34 cellular contexts compared by ENCODE assay signal in the genomic region with DNA sequence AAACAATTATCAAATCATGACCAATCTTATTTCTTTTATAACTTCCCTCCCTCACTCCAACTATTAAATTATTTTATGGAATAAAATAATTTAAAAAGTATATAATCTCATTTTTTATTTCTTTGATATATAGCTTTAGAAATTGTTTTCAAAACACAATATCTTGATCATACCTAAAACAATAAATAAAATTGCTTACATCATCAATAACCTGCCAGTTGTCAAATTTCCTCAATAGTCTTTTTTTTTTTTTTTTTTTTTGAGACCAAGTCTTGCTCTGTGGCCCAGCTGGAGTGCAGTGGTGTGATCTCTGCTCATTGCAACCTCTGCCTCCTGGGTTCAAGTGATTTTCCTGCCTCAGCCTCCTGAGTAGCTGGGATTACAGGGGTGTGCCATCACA.
"Had no signal": no experiment of that assay in that cellular context is flagged by ENCODE, and none has a peak within 500 bp of the region (broad histone marks: within the 10 kb centered on the region; RNA-seq: fewer than 3 reads in every experiment).

No MANE protein-coding gene starts in this region.

- ATAC-seq: activated CD4-positive, CD25-positive, alpha-beta regulatory T cell treated with anti-CD3 and anti-CD28 coated beads, Interleukin-2, amount 50 U/mL, for 24 hours; activated CD8-positive, alpha-beta T cell treated with anti-CD3 and anti-CD28 coated beads for 36 hours; activated T-cell treated with anti-CD3 and anti-CD28 coated beads, Interleukin-2, amount 50 U/mL, for 4 hours; activated T-helper 17 cell treated with anti-CD3 and anti-CD28 coated beads, Interleukin-2, amount 50 U/mL, for 72 hours; esophagus mucosa; gastrocnemius medialis; heart left ventricle; T-helper 17 cell had no signal

- H3K4me3 ChIP-seq: coronary artery, dorsolateral prefrontal cortex, gastrocnemius medialis, heart left ventricle had no signal

- H3K9me3 ChIP-seq: gastrocnemius medialis, heart left ventricle had no signal

- H3K27me3 ChIP-seq: brain microvascular endothelial cell, gastrocnemius medialis, heart left ventricle had no signal

- H3K4me1 Mint-ChIP-seq: activated T-helper 17 cell treated with anti-CD3 and anti-CD28 coated beads, Interleukin-2, amount 50 U/mL, for 72 hours; central memory CD8-positive, alpha-beta T cell had no signal

- H3K27ac Mint-ChIP-seq: activated B cell treated with CpG ODN at 0.5 μM for 24 hours; activated CD8-positive, alpha-beta T cell treated with anti-CD3 and anti-CD28 coated beads for 36 hours; activated naive CD8-positive, alpha-beta T cell; activated T-helper 17 cell treated with anti-CD3 and anti-CD28 coated beads, Interleukin-2, amount 50 U/mL, for 72 hours; dendritic cell treated with granulocyte-macrophage colony-stimulating factor and Interleukin-4, amounts not matched to agents 40 ng/mL and 50 ng/mL, for 4 days; endodermal cell; T-helper 2 cell treated with Interferon-gamma antibody and Interleukin-4, amounts not matched to agents 5 μg/mL and 100 μg/mL, for 36 hours had no signal

- H3K36me3 ChIP-seq: brain microvascular endothelial cell, gastrocnemius medialis, heart left ventricle, WERI-Rb-1 had no signal

- H3K4me3 Mint-ChIP-seq: activated B cell treated with CpG ODN at 0.5 μM for 24 hours; activated CD8-positive, alpha-beta T cell treated with anti-CD3 and anti-CD28 coated beads for 36 hours; activated naive CD8-positive, alpha-beta T cell; activated T-cell treated with anti-CD3 and anti-CD28 coated beads, Interleukin-2, amount 50 U/mL, for 4 hours; activated T-helper 17 cell treated with anti-CD3 and anti-CD28 coated beads, Interleukin-2, amount 50 U/mL, for 72 hours; central memory CD8-positive, alpha-beta T cell; dendritic cell treated with granulocyte-macrophage colony-stimulating factor and Interleukin-4, amounts not matched to agents 40 ng/mL and 50 ng/mL, for 4 days; endodermal cell; T-helper 17 cell; T-helper 2 cell treated with Interferon-gamma antibody and Interleukin-4, amounts not matched to agents 5 μg/mL and 100 μg/mL, for 36 hours had no signal

- DNase-seq: activated B cell treated with CpG ODN at 0.5 μM for 24 hours; activated CD4-positive, alpha-beta T cell treated with anti-CD3 and anti-CD28 coated beads for 48 hours; activated CD4-positive, alpha-beta T cell treated with anti-CD3 and anti-CD28 coated beads, Interleukin-2, amount 50 U/mL, for 1 hour; activated CD4-positive, alpha-beta T cell treated with anti-CD3 and anti-CD28 coated beads, Interleukin-2, amount 50 U/mL, for 48 hours; activated CD8-positive, alpha-beta memory T cell treated with anti-CD3 and anti-CD28 coated beads for 24 hours; activated CD8-positive, alpha-beta T cell treated with anti-CD3 and anti-CD28 coated beads for 36 hours; activated effector memory CD4-positive, alpha-beta T cell treated with Interleukin-2 at 50 U/mL for 16 hours; activated gamma-delta T cell treated with Interleukin-2 at 50 U/mL for 16 hours; activated naive CD4-positive, alpha-beta T cell treated with anti-CD3 and anti-CD28 coated beads, Interleukin-2, amount 50 U/mL, for 16 hours; activated naive CD4-positive, alpha-beta T cell treated with Interleukin-2 at 50 U/mL for 16 hours; activated T-cell treated with anti-CD3 and anti-CD28 coated beads, Interleukin-2, amount 50 U/mL, for 4 hours; amniotic stem cell; anterior cingulate cortex; brain microvascular endothelial cell; dorsolateral prefrontal cortex; effector memory CD4-positive, alpha-beta T cell; endodermal cell; foreskin fibroblast; gastrocnemius medialis; glutamatergic neuron; heart left ventricle; T-helper 17 cell; T1000; WERI-Rb-1 had no signal

- H3K27me3 Mint-ChIP-seq: activated B cell treated with CpG ODN at 0.5 μM for 24 hours; activated CD8-positive, alpha-beta T cell treated with anti-CD3 and anti-CD28 coated beads for 36 hours; activated naive CD8-positive, alpha-beta T cell; activated T-helper 17 cell treated with anti-CD3 and anti-CD28 coated beads, Interleukin-2, amount 50 U/mL, for 72 hours; central memory CD8-positive, alpha-beta T cell; dendritic cell treated with granulocyte-macrophage colony-stimulating factor and Interleukin-4, amounts not matched to agents 40 ng/mL and 50 ng/mL, for 4 days; T-helper 17 cell had no signal

- H3K27ac ChIP-seq: brain microvascular endothelial cell, coronary artery, dorsolateral prefrontal cortex, gastrocnemius medialis, heart left ventricle, WERI-Rb-1 had no signal

- FAIRE-seq: astrocyte, bronchial epithelial cell had no signal

- H3K9me3 Mint-ChIP-seq: activated B cell treated with CpG ODN at 0.5 μM for 24 hours; activated CD8-positive, alpha-beta T cell treated with anti-CD3 and anti-CD28 coated beads for 36 hours; activated T-cell treated with anti-CD3 and anti-CD28 coated beads, Interleukin-2, amount 50 U/mL, for 4 hours; activated T-helper 17 cell treated with anti-CD3 and anti-CD28 coated beads, Interleukin-2, amount 50 U/mL, for 72 hours; central memory CD8-positive, alpha-beta T cell; dendritic cell treated with granulocyte-macrophage colony-stimulating factor and Interleukin-4, amounts not matched to agents 40 ng/mL and 50 ng/mL, for 4 days; T-helper 2 cell treated with Interferon-gamma antibody and Interleukin-4, amounts not matched to agents 5 μg/mL and 100 μg/mL, for 36 hours had no signal

- H3K36me3 Mint-ChIP-seq: activated naive CD8-positive, alpha-beta T cell had no signal

- H3K4me1 ChIP-seq: gastrocnemius medialis had no signal
